In genomic region chr3:143826296-143826695, GRCh38 we compare ENCODE assay signal across 13 cellular contexts. TPM values are rescaled to one million over a fixed set of nuclear protein-coding genes. Genes with fewer than 3 reads are reported as not detected.
A peak's percentile ranks its signal among the peaks of the same experiment; 100 is the strongest.
DNase-seq lines count a peak whose midpoint lies in the region; ATAC-seq and TF ChIP-seq lines count a peak whose summit lies in the region.
"Had no signal": no experiment of that assay in that cellular context is flagged by ENCODE, and none has a peak within 500 bp of the region (broad histone marks: within the 10 kb centered on the region; RNA-seq: fewer than 3 reads in every experiment).

No MANE protein-coding gene starts in this region.

- H3K9me3 Mint-ChIP-seq in activated naive CD8-positive, alpha-beta T cell (ENCODE audit: low read depth): peaks cover 3% of the 10 kb centered on the region

- H3K9me3 ChIP-seq in BE2C: no peaks in the 10 kb centered on the region
- H3K9me3 ChIP-seq: SJCRH30 had no signal

- no peak overlapping the region for H3K9ac ChIP-seq in mesendoderm (ENCODE audit: low read length)

- H3K36me3 ChIP-seq in mesendoderm (ENCODE audit: control insufficient read depth, insufficient read depth, low read length) (no peaks in the 10 kb centered on the region), BE2C (no peaks in the 10 kb centered on the region)
- H3K36me3 ChIP-seq: SJCRH30 had no signal

- H3K4me3 ChIP-seq in mesendoderm (ENCODE audit: low read length) (no peak overlapping the region), BE2C (ENCODE audit: low read depth, low read length) (no peak overlapping the region)
- H3K4me3 ChIP-seq: SJCRH30 had no signal

- no peak overlapping the region for H3K27ac ChIP-seq in mesendoderm (ENCODE audit: low read depth, low read length)
- H3K27ac ChIP-seq: SJCRH30 had no signal

- no peak overlapping the region for H2BK120ac ChIP-seq in mesendoderm (ENCODE audit: low read depth, low read length)

- H3K56ac ChIP-seq in mesendoderm (ENCODE audit: low read length): peak overlapping the region; percentile 2

- H4K5ac ChIP-seq in mesendoderm (ENCODE audit: low read length): no peak overlapping the region

- peak overlapping the region; percentile 35 for H3K27ac Mint-ChIP-seq in activated naive CD8-positive, alpha-beta T cell

- peak overlapping the region; percentile 24 for H3K4ac ChIP-seq in mesendoderm (ENCODE audit: low read depth, low read length)

- H3K23ac ChIP-seq in mesendoderm (ENCODE audit: low read length): no peak overlapping the region

- H2AK5ac ChIP-seq in mesendoderm (ENCODE audit: low read length): no peak overlapping the region

- DNase-seq in CD1c-positive myeloid dendritic cell (ENCODE audit: extremely low spot score) (peak; percentile 74), LHCN-M2 (ENCODE audit: low read depth) (peak; percentile 61), mesendoderm (no peak), BE2C (no peak), NCI-H187 treated with DMSO at 0.1 percent for 48 hours (lab: John Stamatoyannopoulos, UW) (no peak)
- DNase-seq: amniotic stem cell; DMS 273 treated with DMSO at 0.1 percent for 48 hours; effector memory CD4-positive, alpha-beta T cell; SJCRH30; stimulated activated CD8-positive, alpha-beta memory T cell treated with anti-CD3 and anti-CD28 coated beads, Interleukin-4, amount 100 ng/mL, for 48 hours had no signal

- H3K4me3 Mint-ChIP-seq in activated naive CD8-positive, alpha-beta T cell: no peak overlapping the region

- no peaks in the 10 kb centered on the region for H3K79me2 ChIP-seq in mesendoderm (ENCODE audit: control insufficient read depth, insufficient read depth, low read length)

- H3K4me2 ChIP-seq in mesendoderm (ENCODE audit: low read length): no peak overlapping the region

- H3K36me3 Mint-ChIP-seq in activated naive CD8-positive, alpha-beta T cell: peaks cover 13% of the 10 kb centered on the region

- H2BK5ac ChIP-seq in mesendoderm (ENCODE audit: low read length): no peak overlapping the region

- H2BK15ac ChIP-seq in mesendoderm (replicated peaks; ENCODE audit: low read depth): no peak overlapping the region

- no peaks in the 10 kb centered on the region for H3K79me1 ChIP-seq in mesendoderm (ENCODE audit: low read length)

- H3K18ac ChIP-seq in mesendoderm (ENCODE audit: low read length): peak overlapping the region; percentile 64

- ATAC-seq in GM21515 (IDR thresholded peaks at IDR 0.05; ENCODE audit: unreplicated experiment) (no peak), HG02588 (IDR thresholded peaks at IDR 0.05; ENCODE audit: unreplicated experiment) (no peak)

- H4K8ac ChIP-seq in mesendoderm (ENCODE audit: low read depth, low read length): no peak overlapping the region

- no CpG with 5 or more reads among the region's 1 CpG for WGBS in mesendoderm (ENCODE audit: extremely low coverage, insufficient coverage, low lambda C conversion rate)

- no peaks in the 10 kb centered on the region for H3K27me3 Mint-ChIP-seq in activated naive CD8-positive, alpha-beta T cell

- H3K4me1 Mint-ChIP-seq in activated naive CD8-positive, alpha-beta T cell (ENCODE audit: low read depth): peaks cover 28% of the 10 kb centered on the region

- no peak for TF ChIP-seq CTCF in BE2C (IDR thresholded peaks at IDR 0.05; ENCODE audit: low read depth, low read length)

- H3K4me1 ChIP-seq in mesendoderm (ENCODE audit: control insufficient read depth, low read depth, low read length) (no peaks in the 10 kb centered on the region), BE2C (no peaks in the 10 kb centered on the region)
- H3K4me1 ChIP-seq: SJCRH30 had no signal

- no peaks in the 10 kb centered on the region for H3K27me3 ChIP-seq in mesendoderm (ENCODE audit: insufficient read depth, low read length, poor library complexity)
- peaks cover 11% of the 10 kb centered on the region for H3K27me3 ChIP-seq in BE2C

RNA-seq across cellular contexts. Expression of gene SLC9A9, which starts 22.0 kb away (rescaled TPM):
- total RNA-seq in LHCN-M2 (2014; rRNA removed): 7.9 and 8.4 TPM in 2 replicates
- 3.6 TPM for polyA plus RNA-seq in LHCN-M2 (2012)
- polyA plus RNA-seq in mesendoderm (2013, experiment 1 of 2): 4.2 TPM
- polyA plus RNA-seq in mesendoderm (2013, experiment 2 of 2): 3.7 TPM
- not detected for polyA plus RNA-seq in BE2C (2012; ENCODE audit: insufficient read depth, insufficient read length, low read depth)

Comparison
In these comparisons a context has a peak if more than half of its experiments do, and no peak if none do; other contexts are left out.
1. DNase-seq: peak in CD1c-positive myeloid dendritic cell (single experiment) and LHCN-M2 (single experiment); none in mesendoderm (single experiment), BE2C (single experiment) and NCI-H187 treated with DMSO at 0.1 percent for 48 hours (single experiment).